ENCODE assay signal across 8 cellular contexts in the genomic region with DNA sequence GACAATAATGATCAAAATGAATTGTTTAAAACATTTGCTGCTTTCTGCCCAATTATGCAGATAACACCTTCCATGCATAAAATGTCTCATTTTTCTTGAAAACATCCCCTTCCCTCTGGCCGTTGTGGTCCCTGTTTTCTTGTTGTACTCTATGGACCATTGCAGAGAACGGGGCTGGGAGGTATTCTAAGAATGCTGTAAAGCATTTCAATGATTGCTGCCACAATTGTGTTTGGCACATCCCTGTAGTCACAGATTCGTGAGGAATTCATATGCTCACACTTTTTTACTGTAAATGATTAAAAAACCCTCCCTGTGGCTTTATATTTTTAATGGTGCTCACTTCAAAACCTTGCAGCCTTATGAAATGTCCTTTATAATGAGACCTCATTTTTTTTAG.
"Had no signal": no experiment of that assay in that cellular context is flagged by ENCODE, and none has a peak within 500 bp of the region (broad histone marks: within the 10 kb centered on the region; RNA-seq: fewer than 3 reads in every experiment).

No MANE protein-coding gene starts in this region.

- H3K4me1 ChIP-seq: psoas muscle had no signal

- H3K27ac ChIP-seq: psoas muscle had no signal

- H3K9me3 ChIP-seq: psoas muscle had no signal

- FAIRE-seq: endometrium, kidney, TTC549 had no signal

- H3K4me3 ChIP-seq: psoas muscle had no signal

- DNase-seq: activated B cell treated with CpG ODN at 0.5 μM for 24 hours; activated CD4-positive, alpha-beta T cell treated with anti-CD3 and anti-CD28 coated beads, Interleukin-2, amount 10 ng/mL, durations not matched to agents 7 days and 5 days; activated naive CD8-positive, alpha-beta T cell treated with anti-CD3 and anti-CD28 coated beads for 36 hours; kidney; psoas muscle; SW 1271 had no signal
